ENCODE assay signal across 16 cellular contexts in genomic region chr16:15990902-15991301, GRCh38.
"Had no signal": no experiment of that assay in that cellular context is flagged by ENCODE, and none has a peak within 500 bp of the region (broad histone marks: within the 10 kb centered on the region; RNA-seq: fewer than 3 reads in every experiment).

No MANE protein-coding gene starts in this region.

- ATAC-seq: activated CD8-positive, alpha-beta T cell treated with anti-CD3 and anti-CD28 coated beads, Interleukin-2, amount 10 ng/mL, durations not matched to agents 7 days and 5 days; activated naive CD8-positive, alpha-beta T cell treated with anti-CD3 and anti-CD28 coated beads, Interleukin-2, amount 50 U/mL, for 24 hours; lower lobe of right lung; mucosa of descending colon; naive thymus-derived CD8-positive, alpha-beta T cell had no signal

- H3K9me3 Mint-ChIP-seq: activated naive CD8-positive, alpha-beta T cell treated with anti-CD3 and anti-CD28 coated beads, Interleukin-2, amount 50 U/mL, for 24 hours; naive thymus-derived CD8-positive, alpha-beta T cell had no signal

- H3K4me3 ChIP-seq: ascending aorta, dorsolateral prefrontal cortex, lower lobe of right lung, mucosa of descending colon had no signal

- H3K36me3 ChIP-seq: lower lobe of right lung had no signal

- DNase-seq: activated CD4-positive, alpha-beta T cell treated with anti-CD3 and anti-CD28 coated beads for 48 hours; activated CD8-positive, alpha-beta memory T cell treated with anti-CD3 and anti-CD28 coated beads, Interleukin-2, amount 50 U/mL, for 48 hours; activated CD8-positive, alpha-beta T cell treated with anti-CD3 and anti-CD28 coated beads, Interleukin-2, amount 10 ng/mL, durations not matched to agents 7 days and 5 days; activated naive CD4-positive, alpha-beta T cell; activated naive CD8-positive, alpha-beta T cell treated with anti-CD3 and anti-CD28 coated beads, Interleukin-2, amount 50 U/mL, for 24 hours; dorsolateral prefrontal cortex; glutamatergic neuron; lower lobe of right lung; mucosa of descending colon; naive thymus-derived CD8-positive, alpha-beta T cell; stimulated activated CD4-positive, alpha-beta T cell treated with anti-CD3 and anti-CD28 coated beads, Interleukin-15, amount 100 ng/mL, for 24 hours; substantia nigra; T-helper 9 cell; trophoblast cell had no signal

- H3K27me3 ChIP-seq: ascending aorta, dorsolateral prefrontal cortex had no signal

- H3K4me3 Mint-ChIP-seq: activated CD8-positive, alpha-beta T cell treated with anti-CD3 and anti-CD28 coated beads, Interleukin-2, amount 10 ng/mL, durations not matched to agents 7 days and 5 days; activated naive CD8-positive, alpha-beta T cell treated with anti-CD3 and anti-CD28 coated beads, Interleukin-2, amount 50 U/mL, for 24 hours; naive thymus-derived CD8-positive, alpha-beta T cell had no signal

- H3K27me3 Mint-ChIP-seq: activated naive CD8-positive, alpha-beta T cell treated with anti-CD3 and anti-CD28 coated beads, Interleukin-2, amount 50 U/mL, for 24 hours; naive thymus-derived CD8-positive, alpha-beta T cell had no signal

- H3K27ac Mint-ChIP-seq: activated naive CD8-positive, alpha-beta T cell treated with anti-CD3 and anti-CD28 coated beads, Interleukin-2, amount 50 U/mL, for 24 hours had no signal

- H3K9me3 ChIP-seq: ascending aorta, lower lobe of right lung, mucosa of descending colon had no signal

- H3K27ac ChIP-seq: dorsolateral prefrontal cortex, lower lobe of right lung, VCaP had no signal
